Comparison of ENCODE assay signal across 20 cellular contexts in the genomic region with DNA sequence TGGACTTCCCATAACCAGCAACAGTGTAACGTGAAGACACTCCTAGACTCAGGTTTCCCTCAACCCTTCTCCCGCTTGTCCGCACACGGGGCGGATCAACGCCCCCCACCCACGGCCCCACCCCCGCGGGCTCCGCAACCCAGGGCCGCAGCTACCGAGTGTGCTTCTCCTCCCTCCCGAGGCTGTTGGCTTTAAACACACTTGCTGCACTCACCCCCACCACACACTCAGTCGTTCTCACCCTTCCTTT. TPM values are rescaled to one million over a fixed set of nuclear protein-coding genes. Genes with fewer than 3 reads are reported as not detected.
DNase-seq lines count a peak whose midpoint lies in the region; ATAC-seq and TF ChIP-seq lines count a peak whose summit lies in the region.
"Had no signal": no experiment of that assay in that cellular context is flagged by ENCODE, and none has a peak within 500 bp of the region (broad histone marks: within the 10 kb centered on the region; RNA-seq: fewer than 3 reads in every experiment).

No MANE protein-coding gene starts in this region.

- peaks cover 81% of the 10 kb centered on the region for H3F3A ChIP-seq in neural progenitor cell (ENCODE audit: low read depth)

- H3K4me3 Mint-ChIP-seq in endodermal cell, result peak overlapping the region; percentile 31
- H3K4me3 Mint-ChIP-seq in neural progenitor cell, result peak overlapping the region; percentile 61
- H3K4me3 Mint-ChIP-seq: dendritic cell treated with granulocyte-macrophage colony-stimulating factor and Interleukin-4, amounts not matched to agents 40 ng/mL and 50 ng/mL, for 4 days; stimulated activated naive CD8-positive, alpha-beta T cell treated with anti-CD3 and anti-CD28 coated beads, Interleukin-15, Interleukin-2, amounts not matched to agents 100 ng/mL and 50 ng/mL, for 24 hours had no signal

- H3K4me1 ChIP-seq in HUES6 (ENCODE audit: control insufficient read depth, insufficient read depth, low read length) (peaks cover 55% of the 10 kb centered on the region), endodermal cell (ENCODE audit: control insufficient read depth, insufficient read depth, low read length) (no peaks in the 10 kb centered on the region), neural progenitor cell (peaks cover 60% of the 10 kb centered on the region)

- H3K9ac ChIP-seq in HUES6 (ENCODE audit: low read length) (peak overlapping the region; percentile 18), endodermal cell (ENCODE audit: extremely low read depth, low read length, poor library complexity, severe bottlenecking) (no peak overlapping the region), neural progenitor cell (no peak overlapping the region)

- TF ChIP-seq CTCF in C4-2B (conservative IDR thresholded peaks at IDR 0.05), result no peak
- no peak for TF ChIP-seq CTCF in endodermal cell (conservative IDR thresholded peaks at IDR 0.05)
- TF ChIP-seq CTCF in neural progenitor cell (IDR thresholded peaks at IDR 0.05), result no peak

- no peak for ATAC-seq in GM21367 (IDR thresholded peaks at IDR 0.05; ENCODE audit: unreplicated experiment)
- ATAC-seq: left colon had no signal

- H3K4me1 Mint-ChIP-seq in endodermal cell, result peaks cover 39% of the 10 kb centered on the region
- H3K4me1 Mint-ChIP-seq in neural progenitor cell, result peaks cover 50% of the 10 kb centered on the region

- H3K27ac Mint-ChIP-seq in endodermal cell (no peak overlapping the region), neural progenitor cell (peak overlapping the region; percentile 94)
- H3K27ac Mint-ChIP-seq: stimulated activated naive CD8-positive, alpha-beta T cell treated with anti-CD3 and anti-CD28 coated beads, Interleukin-15, Interleukin-2, amounts not matched to agents 100 ng/mL and 50 ng/mL, for 24 hours had no signal

- peaks cover 45% of the 10 kb centered on the region for H4K20me1 ChIP-seq in neural progenitor cell (ENCODE audit: low read depth)

- H3K9me3 ChIP-seq in HUES6 (ENCODE audit: control insufficient read depth, insufficient read depth, low read depth, low read length) (no peaks in the 10 kb centered on the region), endodermal cell (ENCODE audit: control insufficient read depth, low read length) (no peaks in the 10 kb centered on the region), neural progenitor cell (ENCODE audit: low read depth) (no peaks in the 10 kb centered on the region)
- H3K9me3 ChIP-seq: pancreas, transverse colon had no signal

- H3K4me2 ChIP-seq in neural progenitor cell, result peak overlapping the region; percentile 80

- H3K27me3 ChIP-seq in HUES6 (ENCODE audit: control insufficient read depth, insufficient read depth, low read length), result peaks cover 99% of the 10 kb centered on the region
- H3K27me3 ChIP-seq in endodermal cell (ENCODE audit: control insufficient read depth, insufficient read depth, low read length, poor library complexity, severe bottlenecking), result peaks cover 63% of the 10 kb centered on the region
- H3K27me3 ChIP-seq in neural progenitor cell, result peaks cover 100% of the 10 kb centered on the region

- 10% methylated on average over 14 of the region's 14 CpGs; no CpG with 5 or more reads in 1 of the 2 experiments for WGBS in endodermal cell (ENCODE audit: insufficient coverage in 1 of 2, insufficient read length in 1 of 2), 2 experiments

- DNase-seq in endodermal cell (no peak), neural progenitor cell (ENCODE audit: low spot score) (no peak), NCI-H1092 (lab: John Stamatoyannopoulos, UW) (no peak), NCI-H345 (lab: John Stamatoyannopoulos, UW) (no peak), NCI-H1417 (lab: John Stamatoyannopoulos, UW) (no peak)
- DNase-seq: activated CD4-positive, alpha-beta T cell treated with anti-CD3 and anti-CD28 coated beads for 48 hours; activated effector memory CD4-positive, alpha-beta T cell treated with anti-CD3 and anti-CD28 coated beads, Interleukin-2, amount 50 U/mL, for 16 hours; foreskin melanocyte; GOT3; left colon; NCI-H1436 treated with DMSO at 0.1 percent for 48 hours; stimulated activated CD4-positive, alpha-beta T cell treated with anti-CD3 and anti-CD28 coated beads, Interleukin-2, amount 100 ng/mL, for 24 hours; transverse colon had no signal

- peaks cover 3% of the 10 kb centered on the region for H3K9me3 Mint-ChIP-seq in endodermal cell
- H3K9me3 Mint-ChIP-seq in neural progenitor cell, result peaks cover 11% of the 10 kb centered on the region
- H3K9me3 Mint-ChIP-seq: dendritic cell treated with granulocyte-macrophage colony-stimulating factor and Interleukin-4, amounts not matched to agents 40 ng/mL and 50 ng/mL, for 4 days; stimulated activated naive CD8-positive, alpha-beta T cell treated with anti-CD3 and anti-CD28 coated beads, Interleukin-15, Interleukin-2, amounts not matched to agents 100 ng/mL and 50 ng/mL, for 24 hours had no signal

- H3K36me3 ChIP-seq in HUES6 (ENCODE audit: control insufficient read depth, insufficient read depth, low read length), result no peaks in the 10 kb centered on the region
- H3K36me3 ChIP-seq in endodermal cell (ENCODE audit: control insufficient read depth, insufficient read depth, low read length), result no peaks in the 10 kb centered on the region
- no peaks in the 10 kb centered on the region for H3K36me3 ChIP-seq in neural progenitor cell
- H3K36me3 ChIP-seq: cardiac muscle cell, pancreas, transverse colon had no signal

- no peaks in the 10 kb centered on the region for H3K36me3 Mint-ChIP-seq in endodermal cell (ENCODE audit: low read depth)
- H3K36me3 Mint-ChIP-seq in neural progenitor cell, result no peaks in the 10 kb centered on the region

- no peaks in the 10 kb centered on the region for H3K79me2 ChIP-seq in neural progenitor cell (ENCODE audit: low read depth)

- H3K27me3 Mint-ChIP-seq in endodermal cell (ENCODE audit: insufficient read depth) (peaks cover 90% of the 10 kb centered on the region), neural progenitor cell (ENCODE audit: insufficient read depth, low read depth) (peaks cover 9% of the 10 kb centered on the region)
- H3K27me3 Mint-ChIP-seq: stimulated activated naive CD8-positive, alpha-beta T cell treated with anti-CD3 and anti-CD28 coated beads, Interleukin-15, Interleukin-2, amounts not matched to agents 100 ng/mL and 50 ng/mL, for 24 hours had no signal

- H2AFZ ChIP-seq in neural progenitor cell (replicated peaks), result no peak overlapping the region

- peak overlapping the region; percentile 89 for H3K27ac ChIP-seq in C4-2B
- no peak overlapping the region for H3K27ac ChIP-seq in HUES6 (ENCODE audit: low read depth, low read length)
- H3K27ac ChIP-seq in endodermal cell (ENCODE audit: low read depth, low read length), result no peak overlapping the region
- no peak overlapping the region for H3K27ac ChIP-seq in neural progenitor cell
- H3K27ac ChIP-seq: cardiac muscle cell, pancreas had no signal

- H3K4me3 ChIP-seq in HUES6 (ENCODE audit: low read depth, low read length), result peak overlapping the region; percentile 61
- no peak overlapping the region for H3K4me3 ChIP-seq in endodermal cell (ENCODE audit: low read length)
- H3K4me3 ChIP-seq in neural progenitor cell, result peak overlapping the region; percentile 23
- H3K4me3 ChIP-seq: cardiac muscle cell, pancreas, transverse colon had no signal

RNA-seq across cellular contexts. Expression of a gene that starts 50.4 kb away (rescaled TPM):
- total RNA-seq in endodermal cell (10 to 100 TPM; 31.3 to 37.9 TPM), neural progenitor cell (ENCODE audit: low replicate concordance) (29.5 and 32.4 TPM in 2 replicates)
- polyA plus RNA-seq in endodermal cell (2013, experiment 1 of 2), result 31.8 TPM
- polyA plus RNA-seq in endodermal cell (2013, experiment 2 of 2), result 30.2 TPM
